In genomic region chr2:127563458-127564428, GRCh38 we compare ENCODE assay signal across 9 cellular contexts. TPM values are rescaled to one million over a fixed set of nuclear protein-coding genes. Genes with fewer than 3 reads are reported as not detected.
DNase-seq lines count a peak whose midpoint lies in the region; ATAC-seq and TF ChIP-seq lines count a peak whose summit lies in the region.
"Had no signal": no experiment of that assay in that cellular context is flagged by ENCODE, and none has a peak within 500 bp of the region (broad histone marks: within the 10 kb centered on the region; RNA-seq: fewer than 3 reads in every experiment).

No MANE protein-coding gene starts in this region.

- H3K4me1 Mint-ChIP-seq in central memory CD8-positive, alpha-beta T cell, result peaks cover 9% of the 10 kb centered on the region

- DNase-seq in GM13976 (ENCODE audit: low spot score), result peak; percentile 91
- DNase-seq in central memory CD8-positive, alpha-beta T cell (ENCODE audit: low spot score in 2 of 2), result no peak
- no peak for DNase-seq in Ammon's horn (ENCODE audit: low spot score)
- no peak for DNase-seq in NCI-H2081 treated with DMSO at 0.1 percent for 48 hours (lab: John Stamatoyannopoulos, UW)
- DNase-seq in smooth muscle cell (lab: John Stamatoyannopoulos, UW; ENCODE audit: unreplicated experiment), result no peak
- no peak for DNase-seq in NCI-H345 treated with DMSO at 0.1 percent for 48 hours (lab: John Stamatoyannopoulos, UW; ENCODE audit: unreplicated experiment)

- H3K27me3 ChIP-seq in smooth muscle cell (ENCODE audit: low read depth), result no peaks in the 10 kb centered on the region

- no peaks in the 10 kb centered on the region for H3K9me3 Mint-ChIP-seq in central memory CD8-positive, alpha-beta T cell

- no peak overlapping the region for H2AFZ ChIP-seq in smooth muscle cell (ENCODE audit: low read depth)
- H2AFZ ChIP-seq: parathyroid adenoma had no signal

- H3K36me3 Mint-ChIP-seq in central memory CD8-positive, alpha-beta T cell (ENCODE audit: insufficient read depth), result no peaks in the 10 kb centered on the region

- peaks cover 50% of the 10 kb centered on the region for H3K27me3 Mint-ChIP-seq in central memory CD8-positive, alpha-beta T cell

- H3K79me2 ChIP-seq in smooth muscle cell (ENCODE audit: low read depth), result no peaks in the 10 kb centered on the region
- H3K79me2 ChIP-seq: parathyroid adenoma had no signal

- peak overlapping the region; percentile 18 for H3K27ac Mint-ChIP-seq in central memory CD8-positive, alpha-beta T cell (ENCODE audit: low read depth)

- H3K9me3 ChIP-seq in smooth muscle cell (replicated peaks; ENCODE audit: low read depth), result no peaks in the 10 kb centered on the region

- peak; percentile 94 for ATAC-seq in GM19438 (IDR thresholded peaks at IDR 0.05; ENCODE audit: low read depth, unreplicated experiment)
- peak; percentile 96 for ATAC-seq in HG03175 (IDR thresholded peaks at IDR 0.05; ENCODE audit: unreplicated experiment)
- ATAC-seq in central memory CD8-positive, alpha-beta T cell (replicated peaks; ENCODE audit: extremely low read depth, poor library complexity, severe bottlenecking), result peak; percentile 58

- no peak overlapping the region for H3K4me2 ChIP-seq in smooth muscle cell

- in situ Hi-C loops in GM13976 (cut with MboI; ENCODE audit: low sequenced_read_pairs, unreplicated experiment), result no loop called here

- no peaks in the 10 kb centered on the region for H3K4me1 ChIP-seq in smooth muscle cell (ENCODE audit: low read depth)
- H3K4me1 ChIP-seq: parathyroid adenoma had no signal

- H4K20me1 ChIP-seq in smooth muscle cell (ENCODE audit: low read depth), result no peaks in the 10 kb centered on the region

- 83% methylated on average over 14 of the region's 14 CpGs for WGBS in smooth muscle cell (ENCODE audit: low lambda C conversion rate)

- H3K4me3 ChIP-seq in smooth muscle cell, result no peak overlapping the region

- H3K36me3 ChIP-seq in smooth muscle cell (ENCODE audit: low read depth), result no peaks in the 10 kb centered on the region

- H3K4me3 Mint-ChIP-seq in central memory CD8-positive, alpha-beta T cell, result no peak overlapping the region

- TF ChIP-seq CTCF in GM13976 (IDR thresholded peaks at IDR 0.05; ENCODE audit: borderline replicate concordance, control extremely low read depth, extremely low read depth, insufficient read depth, missing control alignments) (no peak), smooth muscle cell (IDR thresholded peaks at IDR 0.05; ENCODE audit: borderline replicate concordance, insufficient read depth, poor library complexity, severe bottlenecking) (no peak)

- H3F3A ChIP-seq in smooth muscle cell (ENCODE audit: low read depth), result no peaks in the 10 kb centered on the region

- no peak overlapping the region for H3K27ac ChIP-seq in smooth muscle cell (ENCODE audit: low read depth)
- H3K27ac ChIP-seq: parathyroid adenoma had no signal

- no peak overlapping the region for H3K9ac ChIP-seq in smooth muscle cell (ENCODE audit: low read depth)
- H3K9ac ChIP-seq: parathyroid adenoma had no signal

RNA-seq across cellular contexts. Expression of gene MYO7B, which starts 28.3 kb away (rescaled TPM):
- 0.04 and 0.09 TPM in 2 replicates for total RNA-seq in smooth muscle cell
- polyA plus RNA-seq in smooth muscle cell, result 0.35 TPM in 1 of 2 replicates, not detected in the other

RNA-seq across cellular contexts. Expression of gene IWS1, which starts 37.5 kb away (rescaled TPM):
- 36.1 and 38.0 TPM in 2 replicates for total RNA-seq in smooth muscle cell
- 31.2 and 48.5 TPM in 2 replicates for polyA plus RNA-seq in smooth muscle cell
